Comparison of ENCODE assay signal across 8 cellular contexts in the genomic region with DNA sequence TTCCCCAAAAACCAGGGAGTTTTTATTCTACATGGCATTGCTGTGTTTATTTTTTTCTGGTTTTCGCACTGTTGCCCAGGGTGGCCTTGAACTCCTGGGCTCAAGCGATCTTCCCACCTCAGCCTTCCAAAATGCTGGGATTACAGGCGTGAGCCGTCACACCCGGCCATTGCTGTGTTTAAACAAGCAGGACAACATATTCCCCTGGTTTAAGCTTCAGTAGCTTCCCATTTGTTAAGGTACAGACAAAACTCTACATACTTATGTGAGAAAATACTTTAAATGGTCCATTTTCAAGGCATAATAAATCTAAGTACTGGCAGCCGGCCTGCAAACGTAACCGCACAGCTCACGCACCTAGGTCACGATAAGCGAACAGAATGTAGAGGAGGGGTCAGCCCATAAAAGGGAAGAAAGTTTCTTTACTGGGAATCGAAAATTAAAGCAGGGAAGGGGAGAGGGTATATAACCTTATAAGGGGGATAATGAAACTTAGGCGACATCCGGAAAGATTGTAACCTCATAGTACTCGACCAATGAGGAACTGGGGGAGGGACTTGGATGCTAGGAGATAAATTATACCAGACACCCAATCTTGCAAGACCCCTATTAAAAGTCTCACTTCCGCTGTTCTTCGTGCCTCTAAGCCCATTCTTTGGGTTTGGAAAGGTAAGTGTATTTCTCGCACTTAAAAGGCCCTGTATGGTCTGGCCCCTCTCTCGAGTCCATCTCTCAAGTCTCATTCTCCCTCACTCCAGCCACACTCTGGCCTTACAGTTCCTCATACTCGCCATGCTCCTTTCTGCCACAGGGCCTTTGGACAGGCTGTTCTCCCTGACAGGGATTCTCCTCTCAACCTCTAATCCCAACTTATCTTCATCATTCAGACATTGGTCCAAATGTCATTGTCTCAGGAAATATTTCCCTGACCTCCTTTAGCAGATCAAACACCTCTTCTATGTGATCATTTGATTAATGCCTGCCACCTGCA. TPM values are rescaled to one million over a fixed set of nuclear protein-coding genes. Genes with fewer than 3 reads are reported as not detected.
DNase-seq lines count a peak whose midpoint lies in the region; ATAC-seq and TF ChIP-seq lines count a peak whose summit lies in the region.

No MANE protein-coding gene starts in this region.

- WGBS in suprapubic skin: 74% methylated on average over 20 of the region's 20 CpGs

- H3K36me3 ChIP-seq in suprapubic skin: no peaks in the 10 kb centered on the region

- no peak for TF ChIP-seq POLR2A in suprapubic skin (IDR thresholded peaks at IDR 0.05)

- H3K27ac Mint-ChIP-seq in T-helper 1 cell treated with Interleukin-12 subunit alpha and Interleukin-12 subunit beta and Interleukin-4 antibody, amounts not matched to agents 30 μg/mL and 1 μg/mL, for 36 hours: peak overlapping the region; percentile 74
- H3K27ac Mint-ChIP-seq in activated T-helper 1 cell treated with anti-CD3 and anti-CD28 coated beads, Interleukin-12 subunit alpha, Interleukin-12 subunit beta, Interleukin-2, Interleukin-4 antibody, amounts not matched to agents 30 ng/mL and 10 ng/mL and 1 ng/mL, durations not matched to agents 14 hours and 24 hours and 36 hours: peak overlapping the region; percentile 84
- H3K27ac Mint-ChIP-seq in immature natural killer cell: peak overlapping the region in 1 of 6 donors; percentile 68
- no peak overlapping the region for H3K27ac Mint-ChIP-seq in stimulated activated naive B cell treated with anti-CD40 and anti-IgM and Interleukin-4, amounts not matched to agents 10 μg/mL and 1 μg/mL and 100 μg/mL, for 72 hours

- H3K9me3 Mint-ChIP-seq in T-helper 1 cell treated with Interleukin-12 subunit alpha and Interleukin-12 subunit beta and Interleukin-4 antibody, amounts not matched to agents 30 μg/mL and 1 μg/mL, for 36 hours: no peaks in the 10 kb centered on the region
- no peaks in the 10 kb centered on the region for H3K9me3 Mint-ChIP-seq in activated T-helper 1 cell treated with anti-CD3 and anti-CD28 coated beads, Interleukin-12 subunit alpha, Interleukin-12 subunit beta, Interleukin-2, Interleukin-4 antibody, amounts not matched to agents 30 ng/mL and 10 ng/mL and 1 ng/mL, durations not matched to agents 14 hours and 24 hours and 36 hours
- no peaks in the 10 kb centered on the region for H3K9me3 Mint-ChIP-seq in immature natural killer cell
- no peaks in the 10 kb centered on the region for H3K9me3 Mint-ChIP-seq in stimulated activated naive B cell treated with anti-CD40 and anti-IgM and Interleukin-4, amounts not matched to agents 10 μg/mL and 1 μg/mL and 100 μg/mL, for 72 hours

- peaks cover 10% of the 10 kb centered on the region for H3K4me1 ChIP-seq in suprapubic skin

- intact Hi-C loops in activated T-helper 1 cell treated with anti-CD3 and anti-CD28 coated beads, Interleukin-12 subunit alpha, Interleukin-12 subunit beta, Interleukin-2, Interleukin-4 antibody, amounts not matched to agents 30 ng/mL and 10 ng/mL and 1 ng/mL, durations not matched to agents 14 hours and 24 hours and 36 hours (cut with micrococcal nuclease): loop anchor here (2.0 to 5.0 kb wide), 3 partner anchors 70 to 475 kb away; a partner anchor contains a TSS

- peak overlapping the region; percentile 21 for H3K4me3 Mint-ChIP-seq in T-helper 1 cell treated with Interleukin-12 subunit alpha and Interleukin-12 subunit beta and Interleukin-4 antibody, amounts not matched to agents 30 μg/mL and 1 μg/mL, for 36 hours
- peak overlapping the region; percentile 43 for H3K4me3 Mint-ChIP-seq in activated T-helper 1 cell treated with anti-CD3 and anti-CD28 coated beads, Interleukin-12 subunit alpha, Interleukin-12 subunit beta, Interleukin-2, Interleukin-4 antibody, amounts not matched to agents 30 ng/mL and 10 ng/mL and 1 ng/mL, durations not matched to agents 14 hours and 24 hours and 36 hours
- peak overlapping the region in 4 of 5 donors; percentile 18 to 53 (median 38) for H3K4me3 Mint-ChIP-seq in immature natural killer cell
- peak overlapping the region in 1 of 2 donors; percentile 54 for H3K4me3 Mint-ChIP-seq in stimulated activated naive B cell treated with anti-CD40 and anti-IgM and Interleukin-4, amounts not matched to agents 10 μg/mL and 1 μg/mL and 100 μg/mL, for 72 hours

- H3K27ac ChIP-seq in suprapubic skin: peak overlapping the region; percentile 79

- peaks cover 9% of the 10 kb centered on the region for H3K4me1 Mint-ChIP-seq in T-helper 1 cell treated with Interleukin-12 subunit alpha and Interleukin-12 subunit beta and Interleukin-4 antibody, amounts not matched to agents 30 μg/mL and 1 μg/mL, for 36 hours (ENCODE audit: low read depth)
- H3K4me1 Mint-ChIP-seq in activated T-helper 1 cell treated with anti-CD3 and anti-CD28 coated beads, Interleukin-12 subunit alpha, Interleukin-12 subunit beta, Interleukin-2, Interleukin-4 antibody, amounts not matched to agents 30 ng/mL and 10 ng/mL and 1 ng/mL, durations not matched to agents 14 hours and 24 hours and 36 hours (ENCODE audit: low read depth): peaks cover 4% of the 10 kb centered on the region
- H3K4me1 Mint-ChIP-seq in immature natural killer cell: peaks cover 0 to 7% of the 10 kb centered on the region in 2 donors
- H3K4me1 Mint-ChIP-seq in stimulated activated naive B cell treated with anti-CD40 and anti-IgM and Interleukin-4, amounts not matched to agents 10 μg/mL and 1 μg/mL and 100 μg/mL, for 72 hours: peaks cover 7 to 17% of the 10 kb centered on the region in 2 donors

- no peaks in the 10 kb centered on the region for H3K9me3 ChIP-seq in suprapubic skin

- ATAC-seq in stimulated activated naive B cell treated with anti-CD40 and anti-IgM and Interleukin-4, amounts not matched to agents 10 μg/mL and 1 μg/mL and 100 μg/mL, for 72 hours (replicated peaks): no peak

- TF ChIP-seq EP300 in suprapubic skin (IDR thresholded peaks at IDR 0.05): no peak

- H3K36me3 Mint-ChIP-seq in T-helper 1 cell treated with Interleukin-12 subunit alpha and Interleukin-12 subunit beta and Interleukin-4 antibody, amounts not matched to agents 30 μg/mL and 1 μg/mL, for 36 hours (ENCODE audit: low read depth): no peaks in the 10 kb centered on the region
- H3K36me3 Mint-ChIP-seq in activated T-helper 1 cell treated with anti-CD3 and anti-CD28 coated beads, Interleukin-12 subunit alpha, Interleukin-12 subunit beta, Interleukin-2, Interleukin-4 antibody, amounts not matched to agents 30 ng/mL and 10 ng/mL and 1 ng/mL, durations not matched to agents 14 hours and 24 hours and 36 hours (ENCODE audit: low read depth): no peaks in the 10 kb centered on the region
- no peaks in the 10 kb centered on the region for H3K36me3 Mint-ChIP-seq in immature natural killer cell
- H3K36me3 Mint-ChIP-seq in stimulated activated naive B cell treated with anti-CD40 and anti-IgM and Interleukin-4, amounts not matched to agents 10 μg/mL and 1 μg/mL and 100 μg/mL, for 72 hours: no peaks in the 10 kb centered on the region

- peak overlapping the region; percentile 46 for H3K4me3 ChIP-seq in suprapubic skin

- no peaks in the 10 kb centered on the region for H3K27me3 Mint-ChIP-seq in T-helper 1 cell treated with Interleukin-12 subunit alpha and Interleukin-12 subunit beta and Interleukin-4 antibody, amounts not matched to agents 30 μg/mL and 1 μg/mL, for 36 hours (ENCODE audit: low read depth)
- no peaks in the 10 kb centered on the region for H3K27me3 Mint-ChIP-seq in activated T-helper 1 cell treated with anti-CD3 and anti-CD28 coated beads, Interleukin-12 subunit alpha, Interleukin-12 subunit beta, Interleukin-2, Interleukin-4 antibody, amounts not matched to agents 30 ng/mL and 10 ng/mL and 1 ng/mL, durations not matched to agents 14 hours and 24 hours and 36 hours (ENCODE audit: insufficient read depth)
- peaks cover 0 to 2% (median 0%) of the 10 kb centered on the region in 3 donors for H3K27me3 Mint-ChIP-seq in immature natural killer cell (ENCODE audit: low read depth in 3 of 3)
- H3K27me3 Mint-ChIP-seq in stimulated activated naive B cell treated with anti-CD40 and anti-IgM and Interleukin-4, amounts not matched to agents 10 μg/mL and 1 μg/mL and 100 μg/mL, for 72 hours: no peaks in the 10 kb centered on the region

- no peaks in the 10 kb centered on the region for H3K27me3 ChIP-seq in suprapubic skin

- no peak for TF ChIP-seq CTCF in suprapubic skin (IDR thresholded peaks at IDR 0.05)

- DNase-seq in T-helper 1 cell: no peak
- DNase-seq in activated T-helper 1 cell treated with anti-CD3 and anti-CD28 coated beads, Interleukin-12 subunit alpha, Interleukin-12 subunit beta, Interleukin-2, Interleukin-4 antibody, amounts not matched to agents 30 ng/mL and 10 ng/mL and 1 ng/mL, durations not matched to agents 14 hours and 24 hours and 36 hours (ENCODE audit: low spot score): no peak
- peak in 1 of 3 donors; percentile 3 for DNase-seq in immature natural killer cell
- DNase-seq in suprapubic skin (ENCODE audit: low spot score in 2 of 2): no peak
- DNase-seq in hippocampal formation (lab: John Stamatoyannopoulos, UW): no peak
- no peak for DNase-seq in 8988T
- DNase-seq in stimulated activated naive B cell treated with anti-CD40 and anti-IgM and Interleukin-4, amounts not matched to agents 10 μg/mL and 1 μg/mL and 100 μg/mL, for 72 hours: no peak

RNA-seq across cellular contexts. Expression of a gene that starts 59.2 kb away (rescaled TPM):
- total RNA-seq in activated T-helper 1 cell treated with anti-CD3 and anti-CD28 coated beads, Interleukin-12 subunit alpha, Interleukin-12 subunit beta, Interleukin-2, Interleukin-4 antibody, amounts not matched to agents 30 ng/mL and 10 ng/mL and 1 ng/mL, durations not matched to agents 14 hours and 24 hours and 36 hours: 0.13 and 0.17 TPM in 2 replicates
- not detected for polyA plus RNA-seq in immature natural killer cell
- under 1 TPM in 3 of 4 donors, not detected in 1; 0.15 to 0.34 (median 0.32) TPM for total RNA-seq in suprapubic skin

RNA-seq across cellular contexts. Expression of a gene that starts 59.8 kb away (rescaled TPM):
- 86.3 and 91.2 TPM in 2 replicates for total RNA-seq in activated T-helper 1 cell treated with anti-CD3 and anti-CD28 coated beads, Interleukin-12 subunit alpha, Interleukin-12 subunit beta, Interleukin-2, Interleukin-4 antibody, amounts not matched to agents 30 ng/mL and 10 ng/mL and 1 ng/mL, durations not matched to agents 14 hours and 24 hours and 36 hours
- 10 to 100 TPM; 25.3 to 78.8 (median 44.0) TPM for polyA plus RNA-seq in immature natural killer cell
- 10 to 100 TPM in 3 of 4 donors, 1 to 10 TPM in 1; 9.5 to 21.2 (median 11.8) TPM for total RNA-seq in suprapubic skin
